ENCODE assay signal across 8 cellular contexts in genomic region chr21:44801468-44802395, GRCh38. TPM values are rescaled to one million over a fixed set of nuclear protein-coding genes. Genes with fewer than 3 reads are reported as not detected.
DNase-seq lines count a peak whose midpoint lies in the region; ATAC-seq and TF ChIP-seq lines count a peak whose summit lies in the region.

UBE2G2 (minus strand) TSS chr21:44801820; CDS start chr21:44801748, 72 bp downstream.

- H3K4me1 Mint-ChIP-seq in T-cell = peaks cover 42 to 47% (median 46%) of the 10 kb centered on the region in 3 donors

- WGBS in transverse colon (ENCODE audit: low coverage in 1 of 2), 2 donors = 1% methylated on average over 62 of the region's 97 CpGs; no CpG with 5 or more reads in 1 of the 2 donors

- H3K4me1 ChIP-seq in adipocyte (ENCODE audit: control insufficient read depth, insufficient read depth, low read length) = peaks cover 23% of the 10 kb centered on the region
- peaks cover 15 to 25% (median 23%) of the 10 kb centered on the region in 4 donors for H3K4me1 ChIP-seq in transverse colon

- no peaks in the 10 kb centered on the region for H3K9me3 Mint-ChIP-seq in T-cell

- H3K9me3 ChIP-seq in adipocyte (ENCODE audit: control insufficient read depth, low read length) = no peaks in the 10 kb centered on the region
- H3K9me3 ChIP-seq in transverse colon = no peaks in the 10 kb centered on the region

- DNase-seq in GM04504 (ENCODE audit: low read depth) = peak; percentile 51
- DNase-seq in NCI-H1105 treated with DMSO at 0.1 percent for 48 hours (lab: John Stamatoyannopoulos, UW) = peak; percentile 77
- peak; percentile 67 to 90 (median 82) for DNase-seq in T-cell
- DNase-seq in adipocyte (ENCODE audit: low read depth) = peak; percentile 94
- DNase-seq in cardiac septum (ENCODE audit: low spot score) = peak; percentile 92
- DNase-seq in posterior cingulate gyrus = peak; percentile 73 to 97 (median 82)
- DNase-seq in transverse colon = peak; percentile 84

- no peak for TF ChIP-seq EP300 in transverse colon (IDR thresholded peaks at IDR 0.05; ENCODE audit: low read depth)

- TF ChIP-seq CTCF in transverse colon (IDR thresholded peaks at IDR 0.05) = peak in 2 of 5 experiments; percentile 6 to 7

- H3K9ac ChIP-seq in adipocyte (ENCODE audit: low read length) = peak within 1 kb of the TSS; percentile 91

- H3K36me3 Mint-ChIP-seq in T-cell = peaks cover 27% of the 10 kb centered on the region

- H3K36me3 ChIP-seq in adipocyte (ENCODE audit: control insufficient read depth, insufficient read depth, low read length, severe bottlenecking) (peaks cover 41% of the 10 kb centered on the region), transverse colon (peaks cover 0 to 12% (median 3%) of the 10 kb centered on the region in 4 donors)

- in situ Hi-C loops in transverse colon (cut with MboI; ENCODE audit: low pct_ligation_motif_present in 1 of 4, low pct_unique_long_range_greater_than_20kb in 1 of 4, low sequenced_read_pairs in 3 of 4) = loop anchor here in 1 of 4 donors (25.0 kb wide), 1 partner anchor 136 kb away; the partner anchor contains the start of gene SLX9

- H3K4me3 ChIP-seq in adipocyte (ENCODE audit: low read length) (peak within 1 kb of the TSS; percentile 95), transverse colon (peak within 1 kb of the TSS; percentile 53 to 93 (median 91))

- no peaks in the 10 kb centered on the region for H3K27me3 Mint-ChIP-seq in T-cell

- intact Hi-C loops in cardiac septum (cut with DNase I) = loop anchor here (1.0 kb wide), 1 partner anchor 74 kb away; no protein-coding TSS in a partner anchor
- intact Hi-C loops in posterior cingulate gyrus (cut with DNase I) = loop anchor here (2.0 to 5.0 kb wide), 2 partner anchors 17 to 71 kb away; partner anchors contain the start of genes PTTG1IP and SUMO3
- intact Hi-C loops in transverse colon (cut with DNase I; ENCODE audit: low total_unique reads) = no loop called here

- H3K27me3 ChIP-seq in adipocyte (replicated peaks; ENCODE audit: control insufficient read depth, insufficient read depth, low read length) (no peaks in the 10 kb centered on the region), transverse colon (no peaks in the 10 kb centered on the region)

- POLR2A ChIA-PET in T-cell (lab: Charles Lee) = interaction anchor here in 1 of 2 donors (1.5 kb wide), 1 partner anchor 16 kb away, joined by 4 read pairs; the partner anchor contains the start of gene SUMO3

- H3K4me3 Mint-ChIP-seq in T-cell = peak within 1 kb of the TSS; percentile 92 to 98 (median 97)

- H3K27ac Mint-ChIP-seq in T-cell = peak within 1 kb of the TSS; percentile 89 to 97

- peak; percentile 53 for ATAC-seq in HG02571 (IDR thresholded peaks at IDR 0.05; ENCODE audit: unreplicated experiment)
- peak; percentile 93 to 96 (median 94) for ATAC-seq in T-cell (replicated peaks in 1 of 4)

- H3K27ac ChIP-seq in transverse colon = peak within 1 kb of the TSS; percentile 78 to 90 (median 82)

- CTCF ChIA-PET in T-cell (lab: Charles Lee) = interaction anchor here (0.6 to 2.5 kb wide), 12 partner anchors 8 to 326 kb away, joined by 3 to 12 read pairs (median 6); partner anchors contain the start of genes PTTG1IP (in 1 of the 2) and SUMO3 (in 1 of the 2)

- peak; percentile 59 for TF ChIP-seq POLR2A in transverse colon (IDR thresholded peaks at IDR 0.05)

RNA-seq across cellular contexts. Expression of gene UBE2G2, which starts in this region (rescaled TPM):
- 100 to 1,000 TPM; 124 to 157 (median 134) TPM for total RNA-seq in T-cell
- 69.7 TPM for total RNA-seq in cardiac septum
- 10 to 100 TPM; 40.8 to 78.0 (median 60.5) TPM for total RNA-seq in transverse colon

Comparison
In these comparisons a context has a peak if more than half of its experiments do, and no peak if none do; other contexts are left out.
1. Peak in every context shown above with its lines: DNase-seq, ATAC-seq, H3K4me3 ChIP-seq and H3K27ac ChIP-seq.